ENCODE assay signal across 1 cellular context in genomic region chr16:66367968-66368891, GRCh38.
TF ChIP-seq lines count a peak whose summit lies in the region.

No MANE protein-coding gene starts in this region.

TF ChIP-seq in K562, 482 proteins besides CTCF, POLR2A, EP300 and RAD21:
- TF ChIP-seq CBX5 (IDR thresholded peaks at IDR 0.05; ENCODE audit: borderline replicate concordance, low read depth), result no peak
- TF ChIP-seq SMC3 (conservative IDR thresholded peaks at IDR 0.05; ENCODE audit: insufficient read depth, low read depth, low read length), result no peak
- TF ChIP-seq RBM25 (IDR thresholded peaks at IDR 0.05; ENCODE audit: low read depth, low read length, severe bottlenecking), result peak; percentile 14
